ENCODE assay signal across 6 cellular contexts in genomic region chr2:95475025-95475424, GRCh38. TPM values are rescaled to one million over a fixed set of nuclear protein-coding genes. Genes with fewer than 3 reads are reported as not detected.
"Had no signal": no experiment of that assay in that cellular context is flagged by ENCODE, and none has a peak within 500 bp of the region (broad histone marks: within the 10 kb centered on the region; RNA-seq: fewer than 3 reads in every experiment).

No MANE protein-coding gene starts in this region.

RNA-seq across cellular contexts. Expression of gene TRIM43B, which starts 9.5 kb away (rescaled TPM):
- total RNA-seq: HepG2, HT-29, HT1080, IMR-90, K562 had no signal
- polyA plus RNA-seq: HepG2, IgD-negative memory B cell, IMR-90, K562 had no signal
